Comparison of ENCODE assay signal across 12 cellular contexts in the genomic region with DNA sequence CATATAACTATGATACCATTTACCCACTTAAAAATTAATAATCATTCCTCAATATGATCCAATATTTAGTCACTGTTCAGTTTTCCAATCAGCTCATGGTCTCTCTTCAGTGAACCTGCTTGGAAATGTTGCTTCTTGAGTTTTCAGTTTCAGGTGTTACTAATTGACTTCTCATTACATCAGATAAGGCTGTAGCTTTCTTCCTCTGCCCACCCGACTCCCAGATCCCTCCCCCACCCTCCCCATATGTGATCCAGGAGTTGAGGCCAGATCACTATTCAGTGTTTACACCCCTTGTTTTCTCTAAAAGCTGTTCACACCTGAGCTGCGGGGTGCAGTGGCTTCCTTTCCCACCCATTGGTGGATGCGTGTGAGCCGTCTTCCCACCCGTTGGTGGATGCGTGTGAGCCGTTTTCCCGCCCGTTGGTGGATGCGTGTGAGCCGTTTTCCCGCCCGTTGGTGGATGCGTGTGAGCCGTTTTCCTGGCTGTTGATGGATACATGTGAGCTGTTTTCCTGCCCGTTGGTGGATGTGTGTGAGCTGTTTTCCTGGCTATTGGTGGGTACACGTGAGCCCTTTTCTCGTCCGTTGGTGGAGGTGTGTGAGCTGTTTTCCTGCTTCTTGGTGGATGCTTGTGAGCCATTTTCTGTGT. TPM values are rescaled to one million over a fixed set of nuclear protein-coding genes. Genes with fewer than 3 reads are reported as not detected.
DNase-seq lines count a peak whose midpoint lies in the region; ATAC-seq, FAIRE-seq and TF ChIP-seq lines count a peak whose summit lies in the region.
"Had no signal": no experiment of that assay in that cellular context is flagged by ENCODE, and none has a peak within 500 bp of the region (broad histone marks: within the 10 kb centered on the region; RNA-seq: fewer than 3 reads in every experiment).

No MANE protein-coding gene starts in this region.

- no peak for FAIRE-seq in GM12878 (lab: Jason Lieb, UNC)

- H3K36me3 ChIP-seq in GM06990 (ENCODE audit: control insufficient read depth, insufficient read depth, low read length) (no peaks in the 10 kb centered on the region; the same call in 1 of the 2 replicates), MM.1S (replicated peaks; ENCODE audit: insufficient read depth, low read length) (no peaks in the 10 kb centered on the region), GM12878 (ENCODE audit: control insufficient read depth in 2 of 2, insufficient read depth in 2 of 2, low read length in 1 of 2) (no peaks in the 10 kb centered on the region), GM23248 (ENCODE audit: low read depth) (no peaks in the 10 kb centered on the region)

- 66% methylated on average over 19 of the region's 19 CpGs for WGBS in GM12878 (ENCODE audit: insufficient coverage, insufficient replicate concordance, low lambda C conversion rate, missing lambda C conversion rate)
- 89 to 95% methylated on average over 19 of the region's 19 CpGs for WGBS in GM23248 (ENCODE audit: low coverage in 1 of 2, low lambda C conversion rate in 2 of 2, missing lambda C conversion rate in 2 of 2), 2 experiments

- H2AFZ ChIP-seq in MM.1S (ENCODE audit: low read length) (no peak overlapping the region), GM12878 (ENCODE audit: control insufficient read depth, low read depth, low read length) (no peak overlapping the region), GM23248 (no peak overlapping the region)

- no peak for TF ChIP-seq RAD21 in GM12878 (IDR thresholded peaks at IDR 0.05; ENCODE audit: insufficient read depth, low read depth, low read length)

- SMC1A ChIA-PET in GM12878 (lab: Charles Lee; ENCODE audit: uncharacterized antibody, unreplicated experiment) = interaction anchor here (1.0 to 4.5 kb wide), 9 partner anchors 11 to 115 kb away, joined by 3 to 21 read pairs (median 4); a partner anchor contains a TSS

- ATAC-seq in GM12878 = no peak

- peaks cover 29% of the 10 kb centered on the region for H3K79me2 ChIP-seq in MM.1S (ENCODE audit: low read length)
- H3K79me2 ChIP-seq in GM12878 (ENCODE audit: control insufficient read depth, insufficient read depth, low read length) = peaks cover 20% of the 10 kb centered on the region
- peaks cover 16% of the 10 kb centered on the region for H3K79me2 ChIP-seq in GM23248 (ENCODE audit: insufficient read depth)

- peak overlapping the region; percentile 61 for H3K4me3 Mint-ChIP-seq in neural crest cell
- H3K4me3 Mint-ChIP-seq: brain had no signal

- in situ Hi-C loops in GM12878 (cut with MboI) = no loop called here
- in situ Hi-C loops in GM23248 (cut with MboI) = no loop called here

- H4K20me1 ChIP-seq in MM.1S (ENCODE audit: insufficient read depth, low read length) (no peaks in the 10 kb centered on the region), GM12878 (ENCODE audit: control insufficient read depth, insufficient read depth) (no peaks in the 10 kb centered on the region), GM23248 (ENCODE audit: insufficient read depth) (no peaks in the 10 kb centered on the region)

- H3K27me3 Mint-ChIP-seq in neural crest cell (ENCODE audit: low read depth) = no peaks in the 10 kb centered on the region
- H3K27me3 Mint-ChIP-seq: brain had no signal

- BruUV-seq in GM12878 (replicated peaks; lab: Mats Ljungman, UMichigan) = no TSS peak

- H3K4me1 Mint-ChIP-seq in neural crest cell = peaks cover 14% of the 10 kb centered on the region

- peak overlapping the region; percentile 92; the same call in 1 of the 2 replicates for H3K4me2 ChIP-seq in MM.1S (ENCODE audit: low read depth, low read length)
- H3K4me2 ChIP-seq in GM12878 (ENCODE audit: control insufficient read depth, insufficient read depth) = peak overlapping the region; percentile 96
- H3K4me2 ChIP-seq in GM23248 (ENCODE audit: unreplicated experiment) = no peak overlapping the region

- CTCF ChIA-PET in GM12878 (lab: Yijun Ruan, JAX) = interaction anchor here (0.8 to 1.9 kb wide), 5 partner anchors 48 to 116 kb away, joined by 3 to 6 read pairs (median 3); no protein-coding TSS in a partner anchor

- TF ChIP-seq EP300 in GM12878 (IDR thresholded peaks at IDR 0.05; ENCODE audit: borderline replicate concordance in 1 of 2, control insufficient read depth in 1 of 2, low read depth in 2 of 2, low read length in 2 of 2) = no peak

- TF ChIP-seq CTCF in GM06990 (IDR thresholded peaks at IDR 0.05; ENCODE audit: insufficient read depth, low read length, poor library complexity, severe bottlenecking) (no peak), MM.1S (IDR thresholded peaks at IDR 0.05; ENCODE audit: low read length) (no peak), GM12878 (IDR thresholded peaks at IDR 0.05 in 2 of 3, conservative IDR thresholded peaks at IDR 0.05 in 1 of 3; ENCODE audit: control insufficient read depth in 2 of 3, extremely low read depth in 1 of 3, insufficient read depth in 1 of 3, low read depth in 3 of 3, low read length in 3 of 3) (no peak), neural crest cell (conservative IDR thresholded peaks at IDR 0.05) (no peak)

- H3K9ac ChIP-seq in MM.1S (ENCODE audit: low read length) = peak overlapping the region; percentile 76; the same call in 1 of the 2 replicates
- peak overlapping the region; percentile 70; the same call in 1 of the 2 replicates for H3K9ac ChIP-seq in GM12878 (ENCODE audit: control insufficient read depth, insufficient read depth, low read length)
- no peak overlapping the region for H3K9ac ChIP-seq in GM23248

- H3K9me2 ChIP-seq in MM.1S (replicated peaks; ENCODE audit: insufficient read depth, low read length) (no peaks in the 10 kb centered on the region), GM23248 (ENCODE audit: insufficient read depth) (no peaks in the 10 kb centered on the region)

- H3K27ac Mint-ChIP-seq in neural crest cell (ENCODE audit: unreplicated experiment) = no peak overlapping the region

- peak overlapping the region; percentile 88; the same call in 1 of the 2 replicates for H3K27ac ChIP-seq in MM.1S (ENCODE audit: low read length)
- peak overlapping the region; percentile 92 for H3K27ac ChIP-seq in GM12878 (ENCODE audit: control insufficient read depth, insufficient read depth)
- H3K27ac ChIP-seq in GM23248 = no peak overlapping the region
- H3K27ac ChIP-seq: tibial artery had no signal

- DNase-seq in GM06990 (ENCODE audit: extremely low read depth, insufficient read length) = peak; percentile 61
- DNase-seq in MM.1S = no peak
- DNase-seq in GM12878 (ENCODE audit: low read depth, low spot score) = no peak
- DNase-seq in neural crest cell (ENCODE audit: low read depth, low spot score) = no peak
- no peak for DNase-seq in NCI-H226
- DNase-seq in GM23248 = no peak
- DNase-seq in cardiac septum (ENCODE audit: low spot score) = no peak
- DNase-seq in NK-92 (lab: John Stamatoyannopoulos, UW; ENCODE audit: unreplicated experiment) = no peak

- H3K4me3 ChIP-seq in GM06990 (replicated peaks; ENCODE audit: low read depth, low read length) = peak overlapping the region; percentile 67
- peak overlapping the region; percentile 68; the same call in 1 of the 2 replicates for H3K4me3 ChIP-seq in MM.1S (ENCODE audit: low read length)
- peak overlapping the region; percentile 78 for H3K4me3 ChIP-seq in GM12878
- no peak overlapping the region for H3K4me3 ChIP-seq in GM23248
- H3K4me3 ChIP-seq: tibial artery had no signal

- H3K36me3 Mint-ChIP-seq in neural crest cell (ENCODE audit: low read depth) = no peaks in the 10 kb centered on the region

- H3K9me3 ChIP-seq in MM.1S (replicated peaks; ENCODE audit: insufficient read depth, low read length) = no peaks in the 10 kb centered on the region
- H3K9me3 ChIP-seq in GM12878 (replicated peaks; ENCODE audit: control insufficient read depth, insufficient read depth, low read length) = no peaks in the 10 kb centered on the region
- H3K9me3 ChIP-seq in GM23248 (ENCODE audit: low read depth) = no peaks in the 10 kb centered on the region
- H3K9me3 ChIP-seq: tibial artery had no signal

- no peaks in the 10 kb centered on the region for H3K27me3 ChIP-seq in GM06990 (replicated peaks; ENCODE audit: control insufficient read depth, insufficient read depth, low read length)
- no peaks in the 10 kb centered on the region for H3K27me3 ChIP-seq in MM.1S (replicated peaks; ENCODE audit: insufficient read depth, low read length)
- H3K27me3 ChIP-seq in GM12878 (replicated peaks in 1 of 2; ENCODE audit: control insufficient read depth in 2 of 2, insufficient read depth in 2 of 2, low read length in 1 of 2) = no peaks in the 10 kb centered on the region
- no peaks in the 10 kb centered on the region for H3K27me3 ChIP-seq in GM23248 (replicated peaks; ENCODE audit: insufficient read depth)
- H3K27me3 ChIP-seq: tibial artery had no signal

- RAD21 ChIA-PET in GM12878 (lab: Charles Lee; ENCODE audit: unreplicated experiment) = interaction anchor here (1.9 to 3.0 kb wide), 5 partner anchors 11 to 61 kb away, joined by 7 to 16 read pairs (median 11); a partner anchor contains a TSS

- H3F3A ChIP-seq in MM.1S (ENCODE audit: insufficient read depth, low read length) = peaks cover 29% of the 10 kb centered on the region
- no peaks in the 10 kb centered on the region for H3F3A ChIP-seq in GM23248 (ENCODE audit: insufficient read depth)

- intact Hi-C loops in GM12878 (cut with micrococcal nuclease; ENCODE audit: unreplicated experiment) (loop anchor here (5.0 kb wide), 2 partner anchors 63 to 83 kb away; a partner anchor contains a TSS), cardiac septum (cut with DNase I) (no loop called here)

- H3K9me3 Mint-ChIP-seq in neural crest cell = no peaks in the 10 kb centered on the region
- H3K9me3 Mint-ChIP-seq: brain had no signal

- no peak for TF ChIP-seq POLR2A in GM12878 (IDR thresholded peaks at IDR 0.05; ENCODE audit: low read depth, low read length)

- POLR2A ChIA-PET in GM12878 (lab: Charles Lee) = interaction anchor here (0.6 to 4.5 kb wide), 10 partner anchors 10 to 819 kb away, joined by 3 to 31 read pairs (median 4); a partner anchor contains a TSS

- H3K4me1 ChIP-seq in MM.1S (ENCODE audit: low read length) (peaks cover 24% of the 10 kb centered on the region), GM12878 (ENCODE audit: control insufficient read depth, insufficient read depth, low read length) (peaks cover 40% of the 10 kb centered on the region), GM23248 (ENCODE audit: insufficient read depth) (0 out of 2 replicates have a peak, but pooled peaks cover 8% of the 10 kb centered on the region)

RNA-seq across cellular contexts. Expression of a gene that starts 3.2 kb away (rescaled TPM):
- 107 and 127 TPM in 2 replicates for total RNA-seq in GM12878 (2013; cell fraction: nucleolus; rRNA removed)
- total RNA-seq in GM12878 (2014; rRNA removed) = 39.6 and 46.6 TPM in 2 replicates
- 34.4 and 41.6 TPM in 2 replicates for total RNA-seq in GM12878 (2014; rRNA removed; fragmentation: Illumina TruSeq; extraction: Trizol)
- total RNA-seq in GM12878 (2021) = 52.8 and 65.8 TPM in 2 replicates
- polyA plus RNA-seq in GM12878 (2011; ENCODE audit: low read depth) = 17.0 TPM
- 50.7 and 64.1 TPM in 2 replicates for polyA plus RNA-seq in GM12878 (2011; rRNA removed)
- 76.9 and 109 TPM in 2 replicates for polyA plus RNA-seq in GM12878 (2011; cell fraction: cytosol; rRNA removed)
- polyA plus RNA-seq in GM12878 (2011; cell fraction: nucleus; rRNA removed) = 240 and 347 TPM in 2 replicates
- polyA plus RNA-seq in GM12878 (2012) = 27.9 and 29.1 TPM in 2 replicates
- polyA plus RNA-seq in GM12878 (2014; fragmentation: Illumina TruSeq; extraction: Trizol) = 46.0 and 60.9 TPM in 2 replicates
- 1 to 10 TPM; 6.2 to 9.2 TPM for polyA plus RNA-seq in GM12878 (2014; fragmentation: Nextera tagmentation; extraction: Ambion mirVana)
- 92.6 and 95.2 TPM in 2 replicates for polyA plus RNA-seq in GM12878 (2014; rRNA removed)
- polyA plus RNA-seq in GM12878 (2016; fragmentation: Nextera tagmentation; extraction: Ambion mirVana) = 100 to 1,000 TPM; 102 to 104 TPM
- 53.0 and 56.3 TPM in 2 replicates for polyA minus RNA-seq in GM12878 (2011; rRNA and poly(A)+ RNA removed)
- 17.9 and 18.8 TPM in 2 replicates for polyA minus RNA-seq in GM12878 (2011; cell fraction: cytosol; rRNA and poly(A)+ RNA removed)
- 34.3 and 67.6 TPM in 2 replicates for polyA minus RNA-seq in GM12878 (2011; cell fraction: nucleus; rRNA and poly(A)+ RNA removed)
- total RNA-seq in neural crest cell = 104 and 105 TPM in 2 replicates
- total RNA-seq in GM23248 (2014; rRNA removed; shearing (Covaris generic)) = 22.8 and 26.1 TPM in 2 replicates
- 50.7 and 53.4 TPM in 2 replicates for polyA plus RNA-seq in GM23248 (2016; fragmentation: Nextera tagmentation; extraction: Ambion mirVana)
- total RNA-seq in cardiac septum = 21.6 TPM

RNA-seq across cellular contexts. Expression of a gene that starts 11.7 kb away (rescaled TPM):
- 12.1 and 14.7 TPM in 2 replicates for total RNA-seq in GM12878 (2013; cell fraction: nucleolus; rRNA removed)
- total RNA-seq in GM12878 (2014; rRNA removed) (11.7 and 13.8 TPM in 2 replicates), GM12878 (2014; rRNA removed; fragmentation: Illumina TruSeq; extraction: Trizol) (5.5 and 7.2 TPM in 2 replicates), GM12878 (2021) (14.4 and 16.1 TPM in 2 replicates), neural crest cell (8.8 and 9.7 TPM in 2 replicates), cardiac septum (2.9 TPM)
- 2.5 TPM for polyA plus RNA-seq in GM12878 (2011; ENCODE audit: low read depth)
- polyA plus RNA-seq in GM12878 (2011; rRNA removed) (4.3 and 4.7 TPM in 2 replicates), GM12878 (2014; fragmentation: Illumina TruSeq; extraction: Trizol) (2.2 and 4.1 TPM in 2 replicates), GM12878 (2014; fragmentation: Nextera tagmentation; extraction: Ambion mirVana) (1 to 10 TPM; 1.2 to 4.9 TPM), GM12878 (2014; rRNA removed) (15.1 and 16.1 TPM in 2 replicates), GM12878 (2016; fragmentation: Nextera tagmentation; extraction: Ambion mirVana) (10 to 100 TPM; 20.5 to 22.2 TPM), GM23248 (2016; fragmentation: Nextera tagmentation; extraction: Ambion mirVana) (4.5 TPM in 2 replicates)
- polyA plus RNA-seq in GM12878 (2011; cell fraction: cytosol; rRNA removed) = 6.5 and 7.6 TPM in 2 replicates
- 9.9 and 13.2 TPM in 2 replicates for polyA plus RNA-seq in GM12878 (2011; cell fraction: nucleus; rRNA removed)
- 7.4 and 8.3 TPM in 2 replicates for polyA plus RNA-seq in GM12878 (2012)
- polyA minus RNA-seq in GM12878 (2011; rRNA and poly(A)+ RNA removed) = 3.2 and 9.8 TPM in 2 replicates
- polyA minus RNA-seq in GM12878 (2011; cell fraction: cytosol; rRNA and poly(A)+ RNA removed) = 2.8 and 3.9 TPM in 2 replicates
- 5.4 and 5.7 TPM in 2 replicates for polyA minus RNA-seq in GM12878 (2011; cell fraction: nucleus; rRNA and poly(A)+ RNA removed)
- 4.1 and 5.8 TPM in 2 replicates for total RNA-seq in GM23248 (2014; rRNA removed; shearing (Covaris generic))

RNA-seq across cellular contexts. Expression of a gene that starts 17.6 kb away (rescaled TPM):
- 7.9 and 8.3 TPM in 2 replicates for total RNA-seq in GM12878 (2013; cell fraction: nucleolus; rRNA removed)
- total RNA-seq in GM12878 (2014; rRNA removed) (63.5 and 71.4 TPM in 2 replicates), GM12878 (2014; rRNA removed; fragmentation: Illumina TruSeq; extraction: Trizol) (48.0 and 50.8 TPM in 2 replicates), GM12878 (2021) (73.2 and 77.8 TPM in 2 replicates), neural crest cell (98.1 and 103 TPM in 2 replicates), cardiac septum (152 TPM)
- polyA plus RNA-seq in GM12878 (2011; ENCODE audit: low read depth) = 52.7 TPM
- polyA plus RNA-seq in GM12878 (2011; rRNA removed) (21.0 and 32.7 TPM in 2 replicates), GM12878 (2014; fragmentation: Illumina TruSeq; extraction: Trizol) (35.6 and 57.1 TPM in 2 replicates), GM12878 (2014; fragmentation: Nextera tagmentation; extraction: Ambion mirVana) (10 to 100 TPM; 55.3 to 67.7 TPM), GM12878 (2014; rRNA removed) (51.9 and 52.6 TPM in 2 replicates), GM12878 (2016; fragmentation: Nextera tagmentation; extraction: Ambion mirVana) (100 to 1,000 TPM; 162 to 164 TPM), GM23248 (2016; fragmentation: Nextera tagmentation; extraction: Ambion mirVana) (147 and 150 TPM in 2 replicates)
- 49.9 and 52.1 TPM in 2 replicates for polyA plus RNA-seq in GM12878 (2011; cell fraction: cytosol; rRNA removed)
- polyA plus RNA-seq in GM12878 (2011; cell fraction: nucleus; rRNA removed) = 45.0 and 46.7 TPM in 2 replicates
- 60.0 and 70.1 TPM in 2 replicates for polyA plus RNA-seq in GM12878 (2012)
- polyA minus RNA-seq in GM12878 (2011; rRNA and poly(A)+ RNA removed) = 14.8 and 20.7 TPM in 2 replicates
- 15.1 and 18.8 TPM in 2 replicates for polyA minus RNA-seq in GM12878 (2011; cell fraction: cytosol; rRNA and poly(A)+ RNA removed)
- 4.5 and 5.1 TPM in 2 replicates for polyA minus RNA-seq in GM12878 (2011; cell fraction: nucleus; rRNA and poly(A)+ RNA removed)
- 76.1 and 82.2 TPM in 2 replicates for total RNA-seq in GM23248 (2014; rRNA removed; shearing (Covaris generic))

RNA-seq across cellular contexts. Expression of a gene that starts 32.9 kb away (rescaled TPM):
- 13.0 and 16.8 TPM in 2 replicates for total RNA-seq in GM12878 (2013; cell fraction: nucleolus; rRNA removed)
- total RNA-seq in GM12878 (2014; rRNA removed) (35.3 and 35.4 TPM in 2 replicates), GM12878 (2014; rRNA removed; fragmentation: Illumina TruSeq; extraction: Trizol) (19.2 and 21.4 TPM in 2 replicates), GM12878 (2021) (34.9 and 36.9 TPM in 2 replicates), neural crest cell (18.1 and 18.3 TPM in 2 replicates), cardiac septum (6.1 TPM)
- 4.4 TPM for polyA plus RNA-seq in GM12878 (2011; ENCODE audit: low read depth)
- polyA plus RNA-seq in GM12878 (2011; rRNA removed) (9.9 and 13.6 TPM in 2 replicates), GM12878 (2014; fragmentation: Illumina TruSeq; extraction: Trizol) (2.2 and 7.0 TPM in 2 replicates), GM12878 (2014; fragmentation: Nextera tagmentation; extraction: Ambion mirVana) (10 to 100 TPM in 1 of 2 experiments, 1 to 10 TPM in 1; 1.8 to 11.2 TPM), GM12878 (2014; rRNA removed) (41.7 and 50.2 TPM in 2 replicates), GM12878 (2016; fragmentation: Nextera tagmentation; extraction: Ambion mirVana) (10 to 100 TPM; 29.7 to 33.3 TPM), GM23248 (2016; fragmentation: Nextera tagmentation; extraction: Ambion mirVana) (20.9 and 21.5 TPM in 2 replicates)
- 17.9 and 36.0 TPM in 2 replicates for polyA plus RNA-seq in GM12878 (2011; cell fraction: cytosol; rRNA removed)
- polyA plus RNA-seq in GM12878 (2011; cell fraction: nucleus; rRNA removed) = 21.8 and 26.3 TPM in 2 replicates
- polyA plus RNA-seq in GM12878 (2012) = 17.7 and 20.3 TPM in 2 replicates
- polyA minus RNA-seq in GM12878 (2011; rRNA and poly(A)+ RNA removed) = 1.9 and 5.5 TPM in 2 replicates
- 1.5 and 2.1 TPM in 2 replicates for polyA minus RNA-seq in GM12878 (2011; cell fraction: cytosol; rRNA and poly(A)+ RNA removed)
- 13.3 and 23.6 TPM in 2 replicates for polyA minus RNA-seq in GM12878 (2011; cell fraction: nucleus; rRNA and poly(A)+ RNA removed)
- total RNA-seq in GM23248 (2014; rRNA removed; shearing (Covaris generic)) = 19.5 and 24.5 TPM in 2 replicates

RNA-seq across cellular contexts. Expression of a gene that starts 33.7 kb away (rescaled TPM):
- total RNA-seq in GM12878 (2013; cell fraction: nucleolus; rRNA removed) = not detected in 2 replicates
- not detected in 2 replicates for total RNA-seq in GM12878 (2014; rRNA removed)
- total RNA-seq in GM12878 (2014; rRNA removed; fragmentation: Illumina TruSeq; extraction: Trizol) = not detected in 2 replicates
- not detected in 2 replicates for total RNA-seq in GM12878 (2021)
- 0.42 TPM for polyA plus RNA-seq in GM12878 (2011; ENCODE audit: low read depth)
- polyA plus RNA-seq in GM12878 (2011; rRNA removed) = not detected in 2 replicates
- not detected in 2 replicates for polyA plus RNA-seq in GM12878 (2011; cell fraction: cytosol; rRNA removed)
- polyA plus RNA-seq in GM12878 (2011; cell fraction: nucleus; rRNA removed) = not detected in 2 replicates
- 0.83 and 0.89 TPM in 2 replicates for polyA plus RNA-seq in GM12878 (2012)
- polyA plus RNA-seq in GM12878 (2014; fragmentation: Illumina TruSeq; extraction: Trizol) = not detected in 2 replicates
- polyA plus RNA-seq in GM12878 (2014; fragmentation: Nextera tagmentation; extraction: Ambion mirVana) = under 1 TPM; 0.03 to 0.15 TPM
- polyA plus RNA-seq in GM12878 (2014; rRNA removed) = not detected in 2 replicates
- polyA plus RNA-seq in GM12878 (2016; fragmentation: Nextera tagmentation; extraction: Ambion mirVana) = under 1 TPM; 0.78 to 0.96 TPM
- polyA minus RNA-seq in GM12878 (2011; rRNA and poly(A)+ RNA removed) = not detected in 2 replicates
- not detected in 2 replicates for polyA minus RNA-seq in GM12878 (2011; cell fraction: cytosol; rRNA and poly(A)+ RNA removed)
- polyA minus RNA-seq in GM12878 (2011; cell fraction: nucleus; rRNA and poly(A)+ RNA removed) = not detected in 2 replicates
- 0.37 and 0.48 TPM in 2 replicates for total RNA-seq in neural crest cell
- 0.22 and 0.76 TPM in 2 replicates for total RNA-seq in GM23248 (2014; rRNA removed; shearing (Covaris generic))
- polyA plus RNA-seq in GM23248 (2016; fragmentation: Nextera tagmentation; extraction: Ambion mirVana) = 0.32 and 0.34 TPM in 2 replicates
- not detected for total RNA-seq in cardiac septum
- total RNA-seq: NCI-H460, SK-MEL-5 had no signal
